In the genomic region with DNA sequence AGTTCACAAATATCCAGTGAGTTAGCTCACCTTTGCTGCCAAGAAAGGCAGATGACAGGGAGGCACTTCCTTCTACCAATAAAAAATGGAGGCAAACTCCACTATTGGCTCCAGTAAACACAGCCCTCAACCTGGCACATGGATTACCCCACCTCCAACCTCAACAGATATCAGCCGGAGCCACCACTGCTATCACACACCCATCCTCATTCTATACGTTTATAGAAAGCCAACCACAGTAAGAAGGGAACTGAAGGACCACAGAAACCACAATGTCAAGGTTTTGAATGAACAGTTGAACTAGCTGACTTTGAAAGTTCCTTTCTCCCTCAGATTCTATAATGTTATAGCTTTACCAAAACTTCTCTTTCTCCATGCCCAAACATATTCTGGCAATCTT, we compare ENCODE assay signal across 17 cellular contexts.
"Had no signal": no experiment of that assay in that cellular context is flagged by ENCODE, and none has a peak within 500 bp of the region (broad histone marks: within the 10 kb centered on the region; RNA-seq: fewer than 3 reads in every experiment).

No MANE protein-coding gene starts in this region.

- H3K4me3 ChIP-seq: dorsolateral prefrontal cortex, mucosa of descending colon, neural progenitor cell, psoas muscle, tibial artery had no signal

- ATAC-seq: activated CD8-positive, alpha-beta memory T cell treated with anti-CD3 and anti-CD28 coated beads, Interleukin-2, amount 10 ng/mL, durations not matched to agents 7 days and 5 days; mucosa of descending colon; psoas muscle; right cardiac atrium; stimulated activated naive CD8-positive, alpha-beta T cell treated with anti-CD3 and anti-CD28 coated beads, Interleukin-15, Interleukin-2, amounts not matched to agents 100 U/mL and 50 U/mL, for 24 hours had no signal

- H3K27ac ChIP-seq: neural progenitor cell, psoas muscle, tibial artery had no signal

- H3K27me3 ChIP-seq: neural progenitor cell, tibial artery had no signal

- H3K36me3 ChIP-seq: neural progenitor cell, tibial artery had no signal

- FAIRE-seq: bronchial epithelial cell, urothelium cell line had no signal

- H3K4me1 ChIP-seq: neural progenitor cell, psoas muscle, tibial artery had no signal

- DNase-seq: activated CD4-positive, alpha-beta memory T cell treated with anti-CD3 and anti-CD28 coated beads, Interleukin-2, amount 10 ng/mL, durations not matched to agents 7 days and 5 days; activated CD4-positive, alpha-beta T cell treated with anti-CD3 and anti-CD28 coated beads for 48 hours; activated CD4-positive, CD25-positive, alpha-beta regulatory T cell; activated CD8-positive, alpha-beta memory T cell treated with anti-CD3 and anti-CD28 coated beads, Interleukin-2, amount 10 ng/mL, durations not matched to agents 7 days and 5 days; dorsolateral prefrontal cortex; mesenchymal stem cell; mucosa of descending colon; naive B cell; psoas muscle; right cardiac atrium; stimulated activated CD4-positive, alpha-beta T cell treated with anti-CD3 and anti-CD28 coated beads, Interleukin-2, amount 100 ng/mL, for 24 hours; stimulated activated naive CD8-positive, alpha-beta T cell treated with anti-CD3 and anti-CD28 coated beads, Interleukin-15, Interleukin-2, amounts not matched to agents 100 U/mL and 50 U/mL, for 24 hours; substantia nigra; tibial artery had no signal

- H3K9ac ChIP-seq: neural progenitor cell had no signal

- H3K9me3 ChIP-seq: mucosa of descending colon, psoas muscle had no signal

- H3K4me2 ChIP-seq: neural progenitor cell had no signal
